ENCODE assay signal across 29 cellular contexts in genomic region chr12:117926391-117926899, GRCh38. TPM values are rescaled to one million over a fixed set of nuclear protein-coding genes. Genes with fewer than 3 reads are reported as not detected.
"Had no signal": no experiment of that assay in that cellular context is flagged by ENCODE, and none has a peak within 500 bp of the region (broad histone marks: within the 10 kb centered on the region; RNA-seq: fewer than 3 reads in every experiment).

No MANE protein-coding gene starts in this region.

- H3K4me1 ChIP-seq: adrenal gland, body of pancreas, colonic mucosa, esophagus muscularis mucosa, foreskin keratinocyte, gastrocnemius medialis had no signal

- DNase-seq: activated B cell treated with CpG ODN at 0.5 μM for 24 hours; activated CD4-positive, alpha-beta memory T cell treated with anti-CD3 and anti-CD28 coated beads for 36 hours; activated CD4-positive, alpha-beta T cell treated with anti-CD3 and anti-CD28 coated beads for 48 hours; activated CD8-positive, alpha-beta memory T cell treated with anti-CD3 and anti-CD28 coated beads, Interleukin-2, amount 10 ng/mL, durations not matched to agents 7 days and 5 days; activated CD8-positive, alpha-beta memory T cell treated with anti-CD3 and anti-CD28 coated beads, Interleukin-2, amount 50 U/mL, for 4 hours; activated CD8-positive, alpha-beta T cell treated with anti-CD3 and anti-CD28 coated beads, Interleukin-2, amount 10 ng/mL, durations not matched to agents 7 days and 5 days; activated effector memory CD4-positive, alpha-beta T cell treated with anti-CD3 and anti-CD28 coated beads, Interleukin-2, amount 50 U/mL, for 16 hours; activated naive CD4-positive, alpha-beta T cell treated with anti-CD3 and anti-CD28 coated beads for 36 hours; activated naive CD8-positive, alpha-beta T cell treated with anti-CD3 and anti-CD28 coated beads for 36 hours; activated naive CD8-positive, alpha-beta T cell treated with anti-CD3 and anti-CD28 coated beads, Interleukin-2, amount 50 U/mL, for 24 hours; activated T-cell treated with anti-CD3 and anti-CD28 coated beads, Interleukin-2, amount 50 U/mL, for 1 hour; activated T-cell treated with anti-CD3 and anti-CD28 coated beads, Interleukin-2, amount 50 U/mL, for 48 hours; adrenal gland; amygdala; aorta; body of pancreas; central memory CD4-positive, alpha-beta T cell; cerebellar nuclear complex; colonic mucosa; effector CD8-positive, alpha-beta T cell; foreskin keratinocyte; gastrocnemius medialis; glutamatergic neuron; T-helper 1 cell; T-helper 17 cell; T1000; WERI-Rb-1 had no signal

- H3K27me3 ChIP-seq: adrenal gland, body of pancreas, colonic mucosa, foreskin keratinocyte, gastrocnemius medialis had no signal

- H3K9me3 ChIP-seq: adrenal gland, body of pancreas, colonic mucosa, esophagus muscularis mucosa, gastrocnemius medialis had no signal

- H3K4me3 ChIP-seq: adrenal gland, body of pancreas, colonic mucosa, esophagus muscularis mucosa, gastrocnemius medialis had no signal

- H3K27ac ChIP-seq: adrenal gland, body of pancreas, colonic mucosa, esophagus muscularis mucosa, foreskin keratinocyte, gastrocnemius medialis, WERI-Rb-1 had no signal

- ATAC-seq: activated CD4-positive, CD25-positive, alpha-beta regulatory T cell treated with anti-CD3 and anti-CD28 coated beads, Interleukin-2, amount 50 U/mL, for 24 hours; activated CD8-positive, alpha-beta memory T cell treated with anti-CD3 and anti-CD28 coated beads, Interleukin-2, amount 10 ng/mL, durations not matched to agents 7 days and 5 days; activated CD8-positive, alpha-beta T cell treated with anti-CD3 and anti-CD28 coated beads, Interleukin-2, amount 10 ng/mL, durations not matched to agents 7 days and 5 days; activated naive CD8-positive, alpha-beta T cell treated with anti-CD3 and anti-CD28 coated beads, Interleukin-2, amount 50 U/mL, for 24 hours; body of pancreas; foreskin keratinocyte; gastrocnemius medialis; T-helper 17 cell had no signal

- H3K36me3 ChIP-seq: adrenal gland, colonic mucosa, esophagus muscularis mucosa, gastrocnemius medialis, WERI-Rb-1 had no signal

RNA-seq across cellular contexts. Expression of gene KSR2, which starts 42.3 kb away (rescaled TPM):
- total RNA-seq: activated B cell treated with CpG ODN at 0.5 μM for 24 hours; activated CD8-positive, alpha-beta memory T cell treated with anti-CD3 and anti-CD28 coated beads, Interleukin-2, amount 10 ng/mL, durations not matched to agents 7 days and 5 days; activated CD8-positive, alpha-beta T cell treated with anti-CD3 and anti-CD28 coated beads, Interleukin-2, amount 10 ng/mL, durations not matched to agents 7 days and 5 days; activated naive CD8-positive, alpha-beta T cell treated with anti-CD3 and anti-CD28 coated beads for 36 hours; aorta had no signal
- polyA plus RNA-seq: aorta had no signal
